ENCODE assay signal across 8 cellular contexts in genomic region chr3:9398715-9399708, GRCh38. TPM values are rescaled to one million over a fixed set of nuclear protein-coding genes. Genes with fewer than 3 reads are reported as not detected.
DNase-seq lines count a peak whose midpoint lies in the region; ATAC-seq, FAIRE-seq and TF ChIP-seq lines count a peak whose summit lies in the region.

No MANE protein-coding gene starts in this region.

- H3K27me3 ChIP-seq in right atrium auricular region (no peaks in the 10 kb centered on the region), GM12878 (replicated peaks in 1 of 2; ENCODE audit: control insufficient read depth in 2 of 2, insufficient read depth in 2 of 2, low read length in 1 of 2) (no peaks in the 10 kb centered on the region), kidney epithelial cell (ENCODE audit: control insufficient read depth, insufficient read depth, low read length) (no peaks in the 10 kb centered on the region)

- H3K79me2 ChIP-seq in GM12878 (ENCODE audit: control insufficient read depth, insufficient read depth, low read length) = peaks cover 91% of the 10 kb centered on the region

- H3K36me3 ChIP-seq in right atrium auricular region (no peaks in the 10 kb centered on the region), GM12878 (ENCODE audit: control insufficient read depth in 2 of 2, insufficient read depth in 2 of 2, low read length in 1 of 2) (peaks cover 0 to 13% of the 10 kb centered on the region in 2 experiments; a peak in 3 of 4 replicates), kidney epithelial cell (ENCODE audit: control insufficient read depth, insufficient read depth, low read length) (no peaks in the 10 kb centered on the region)

- peak overlapping the region; percentile 96 to 99 for H3K27ac ChIP-seq in right atrium auricular region
- peak overlapping the region; percentile 100 for H3K27ac ChIP-seq in GM12878 (ENCODE audit: control insufficient read depth, insufficient read depth)

- H3K9me3 ChIP-seq in right atrium auricular region = no peaks in the 10 kb centered on the region
- H3K9me3 ChIP-seq in GM12878 (replicated peaks; ENCODE audit: control insufficient read depth, insufficient read depth, low read length) = no peaks in the 10 kb centered on the region

- DNase-seq in right atrium auricular region (ENCODE audit: low spot score) (no peak), Right ventricle myocardium superior (no peak), NCI-H82 (lab: John Stamatoyannopoulos, UW) (peak; percentile 47), GM12878 (ENCODE audit: low read depth, low spot score) (no peak), kidney epithelial cell (ENCODE audit: low read depth) (no peak), D721Med (ENCODE audit: insufficient read length, low spot score) (no peak), GM03348 (ENCODE audit: low spot score) (no peak)
- peak; percentile 24 to 43 for DNase-seq in stimulated activated naive CD8-positive, alpha-beta T cell treated with anti-CD3 and anti-CD28 coated beads, Interleukin-15, amount 100 ng/mL, for 72 hours

- peak overlapping the region; percentile 98 to 99 for H3K27ac Mint-ChIP-seq in stimulated activated naive CD8-positive, alpha-beta T cell treated with anti-CD3 and anti-CD28 coated beads, Interleukin-15, amount 100 ng/mL, for 72 hours

- peak overlapping the region; percentile 99 for H3K9ac ChIP-seq in GM12878 (ENCODE audit: control insufficient read depth, insufficient read depth, low read length)

- intact Hi-C loops in Right ventricle myocardium superior (cut with DNase I) = no loop called here
- intact Hi-C loops in GM12878 (cut with micrococcal nuclease; ENCODE audit: unreplicated experiment) = no loop called here

- TF ChIP-seq POLR2A in GM12878 (IDR thresholded peaks at IDR 0.05; ENCODE audit: low read depth, low read length) = no peak; the same call in 1 of the 2 replicates

- WGBS in GM12878 (ENCODE audit: insufficient coverage, insufficient replicate concordance, low lambda C conversion rate, missing lambda C conversion rate) = under 1% methylated on average over 9 of the region's 9 CpGs

- H3K27me3 Mint-ChIP-seq in stimulated activated naive CD8-positive, alpha-beta T cell treated with anti-CD3 and anti-CD28 coated beads, Interleukin-15, amount 100 ng/mL, for 72 hours = no peaks in the 10 kb centered on the region

- SMC1A ChIA-PET in GM12878 (lab: Charles Lee; ENCODE audit: uncharacterized antibody, unreplicated experiment) = interaction anchor here (0.8 to 2.3 kb wide), 11 partner anchors 9 to 328 kb away, joined by 3 to 15 read pairs (median 4); partner anchors contain the start of gene THUMPD3

- H3K4me3 Mint-ChIP-seq in stimulated activated naive CD8-positive, alpha-beta T cell treated with anti-CD3 and anti-CD28 coated beads, Interleukin-15, amount 100 ng/mL, for 72 hours = peak overlapping the region; percentile 86 to 92

- no peaks in the 10 kb centered on the region for H3K9me3 Mint-ChIP-seq in stimulated activated naive CD8-positive, alpha-beta T cell treated with anti-CD3 and anti-CD28 coated beads, Interleukin-15, amount 100 ng/mL, for 72 hours

- in situ Hi-C loops in GM12878 (cut with MboI) = no loop called here

- peak overlapping the region; percentile 70 for H3K4me2 ChIP-seq in GM12878 (ENCODE audit: control insufficient read depth, insufficient read depth)

- no peak for TF ChIP-seq EP300 in GM12878 (IDR thresholded peaks at IDR 0.05; ENCODE audit: borderline replicate concordance in 1 of 2, control insufficient read depth in 1 of 2, low read depth in 2 of 2, low read length in 2 of 2)

- peaks cover 0 to 73% of the 10 kb centered on the region in 2 donors for H3K4me1 ChIP-seq in right atrium auricular region
- peaks cover 5% of the 10 kb centered on the region; the same call in 1 of the 2 replicates for H3K4me1 ChIP-seq in GM12878 (ENCODE audit: control insufficient read depth, insufficient read depth, low read length)

- H3K4me3 ChIP-seq in right atrium auricular region (peak overlapping the region; percentile 90), GM12878 (peak overlapping the region; percentile 99), kidney epithelial cell (ENCODE audit: low read depth, low read length) (peak overlapping the region; percentile 100)

- RAD21 ChIA-PET in GM12878 (lab: Charles Lee; ENCODE audit: unreplicated experiment) = interaction anchor here (0.7 to 2.1 kb wide), 6 partner anchors 11 to 46 kb away, joined by 3 to 5 read pairs (median 4); partner anchors contain the start of gene THUMPD3

- ATAC-seq in Right ventricle myocardium superior (ENCODE audit: poor library complexity) = no peak
- ATAC-seq in GM12878 = peak; percentile 2; the same call in 2 of the 3 replicates
- no peak for ATAC-seq in stimulated activated naive CD8-positive, alpha-beta T cell treated with anti-CD3 and anti-CD28 coated beads, Interleukin-15, amount 100 ng/mL, for 72 hours

- H2AFZ ChIP-seq in GM12878 (ENCODE audit: control insufficient read depth, low read depth, low read length) = no peak overlapping the region

- BruUV-seq in GM12878 (replicated peaks; lab: Mats Ljungman, UMichigan) = TSS peak; percentile 50

- POLR2A ChIA-PET in GM12878 (lab: Charles Lee) = interaction anchor here (0.6 to 2.0 kb wide), 10 partner anchors 9 to 392 kb away, joined by 3 to 13 read pairs (median 5); partner anchors contain the start of gene THUMPD3

- H3K4me1 Mint-ChIP-seq in stimulated activated naive CD8-positive, alpha-beta T cell treated with anti-CD3 and anti-CD28 coated beads, Interleukin-15, amount 100 ng/mL, for 72 hours = peaks cover 56% of the 10 kb centered on the region

- H4K20me1 ChIP-seq in GM12878 (ENCODE audit: control insufficient read depth, insufficient read depth) = no peaks in the 10 kb centered on the region; the same call in 1 of the 2 replicates

- TF ChIP-seq CTCF in right atrium auricular region (IDR thresholded peaks at IDR 0.05) (no peak), GM12878 (IDR thresholded peaks at IDR 0.05 in 2 of 3, conservative IDR thresholded peaks at IDR 0.05 in 1 of 3; ENCODE audit: control insufficient read depth in 2 of 3, extremely low read depth in 1 of 3, insufficient read depth in 1 of 3, low read depth in 3 of 3, low read length in 3 of 3) (no peak), kidney epithelial cell (IDR thresholded peaks at IDR 0.05; ENCODE audit: insufficient read depth, low read length, poor library complexity, severe bottlenecking) (no peak), D721Med (IDR thresholded peaks at IDR 0.05; ENCODE audit: insufficient read depth, missing control alignments) (no peak)

- FAIRE-seq in GM12878 (lab: Jason Lieb, UNC) (no peak), D721Med (lab: Jason Lieb, UNC) (no peak)

- CTCF ChIA-PET in GM12878 (lab: Yijun Ruan, JAX) = interaction anchor here (1.3 to 2.3 kb wide), 5 partner anchors 10 to 46 kb away, joined by 4 to 11 read pairs (median 8); partner anchors contain the start of gene THUMPD3

- TF ChIP-seq RAD21 in GM12878 (IDR thresholded peaks at IDR 0.05; ENCODE audit: insufficient read depth, low read depth, low read length) = no peak

TF ChIP-seq in GM12878, 131 proteins besides CTCF, POLR2A, EP300 and RAD21 (continues in another document):
- TF ChIP-seq RELA (IDR thresholded peaks at IDR 0.05; ENCODE audit: borderline replicate concordance, partially characterized antibody) (peak; percentile 50), MTA3 (IDR thresholded peaks at IDR 0.05; ENCODE audit: borderline replicate concordance, low read length) (peak; percentile 11; the same call in 1 of the 2 replicates)

RNA-seq across cellular contexts. Expression of gene SETD5, which starts 1.6 kb away (rescaled TPM):
- total RNA-seq in right atrium auricular region (10 to 100 TPM; 36.9 to 49.4 TPM), Right ventricle myocardium superior (49.7 TPM), GM12878 (2014; rRNA removed) (44.7 and 53.3 TPM in 2 replicates), GM12878 (2014; rRNA removed; fragmentation: Illumina TruSeq; extraction: Trizol) (60.8 and 61.2 TPM in 2 replicates), GM12878 (2021) (90.1 and 93.5 TPM in 2 replicates), kidney epithelial cell (49.1 and 62.8 TPM in 2 replicates)
- 719 and 759 TPM in 2 replicates for total RNA-seq in GM12878 (2013; cell fraction: nucleolus; rRNA removed)
- 104 TPM for polyA plus RNA-seq in GM12878 (2011; ENCODE audit: low read depth)
- polyA plus RNA-seq in GM12878 (2011; rRNA removed) (73.3 and 94.0 TPM in 2 replicates), GM12878 (2014; fragmentation: Illumina TruSeq; extraction: Trizol) (87.6 and 94.3 TPM in 2 replicates), GM12878 (2014; fragmentation: Nextera tagmentation; extraction: Ambion mirVana) (10 to 100 TPM in 1 of 2 experiments, 1 to 10 TPM in 1; 8.2 to 23.0 TPM), GM12878 (2014; rRNA removed) (55.5 and 57.5 TPM in 2 replicates), GM12878 (2016; fragmentation: Nextera tagmentation; extraction: Ambion mirVana) (10 to 100 TPM; 46.9 to 50.7 TPM)
- 60.0 and 80.8 TPM in 2 replicates for polyA plus RNA-seq in GM12878 (2011; cell fraction: cytosol; rRNA removed)
- 252 and 350 TPM in 2 replicates for polyA plus RNA-seq in GM12878 (2011; cell fraction: nucleus; rRNA removed)
- 66.6 and 69.7 TPM in 2 replicates for polyA plus RNA-seq in GM12878 (2012)
- polyA minus RNA-seq in GM12878 (2011; rRNA and poly(A)+ RNA removed) = 134 and 215 TPM in 2 replicates
- 55.5 and 67.3 TPM in 2 replicates for polyA minus RNA-seq in GM12878 (2011; cell fraction: cytosol; rRNA and poly(A)+ RNA removed)
- polyA minus RNA-seq in GM12878 (2011; cell fraction: nucleus; rRNA and poly(A)+ RNA removed) = 205 and 262 TPM in 2 replicates

RNA-seq across cellular contexts. Expression of gene THUMPD3, which starts 36.2 kb away (rescaled TPM):
- total RNA-seq in right atrium auricular region = 10 to 100 TPM; 28.4 to 30.5 TPM
- 52.9 TPM for total RNA-seq in Right ventricle myocardium superior
- 43.7 and 50.7 TPM in 2 replicates for total RNA-seq in GM12878 (2013; cell fraction: nucleolus; rRNA removed)
- total RNA-seq in GM12878 (2014; rRNA removed) = 28.7 and 42.3 TPM in 2 replicates
- total RNA-seq in GM12878 (2014; rRNA removed; fragmentation: Illumina TruSeq; extraction: Trizol) = 46.7 and 47.4 TPM in 2 replicates
- 39.3 and 46.1 TPM in 2 replicates for total RNA-seq in GM12878 (2021)
- 38.5 TPM for polyA plus RNA-seq in GM12878 (2011; ENCODE audit: low read depth)
- polyA plus RNA-seq in GM12878 (2011; rRNA removed) = 44.5 and 57.5 TPM in 2 replicates
- polyA plus RNA-seq in GM12878 (2011; cell fraction: cytosol; rRNA removed) = 25.4 and 33.5 TPM in 2 replicates
- 18.2 and 19.4 TPM in 2 replicates for polyA plus RNA-seq in GM12878 (2011; cell fraction: nucleus; rRNA removed)
- polyA plus RNA-seq in GM12878 (2012) = 32.8 and 44.6 TPM in 2 replicates
- 43.8 and 54.9 TPM in 2 replicates for polyA plus RNA-seq in GM12878 (2014; fragmentation: Illumina TruSeq; extraction: Trizol)
- 10 to 100 TPM; 29.2 to 32.1 TPM for polyA plus RNA-seq in GM12878 (2014; fragmentation: Nextera tagmentation; extraction: Ambion mirVana)
- polyA plus RNA-seq in GM12878 (2014; rRNA removed) = 25.4 and 31.7 TPM in 2 replicates
- polyA plus RNA-seq in GM12878 (2016; fragmentation: Nextera tagmentation; extraction: Ambion mirVana) = 10 to 100 TPM; 39.8 to 44.2 TPM
- polyA minus RNA-seq in GM12878 (2011; rRNA and poly(A)+ RNA removed) = 68.4 and 126 TPM in 2 replicates
- 21.2 and 24.5 TPM in 2 replicates for polyA minus RNA-seq in GM12878 (2011; cell fraction: cytosol; rRNA and poly(A)+ RNA removed)
- polyA minus RNA-seq in GM12878 (2011; cell fraction: nucleus; rRNA and poly(A)+ RNA removed) = 16.2 and 30.7 TPM in 2 replicates
- total RNA-seq in kidney epithelial cell = 30.9 and 33.2 TPM in 2 replicates

Comparison
In these comparisons a context has a peak if more than half of its experiments do, and no peak if none do; other contexts are left out.
1. DNase-seq: peak in NCI-H82 (single experiment) and stimulated activated naive CD8-positive, alpha-beta T cell treated with anti-CD3 and anti-CD28 coated beads, Interleukin-15, amount 100 ng/mL, for 72 hours (2 of 2); none in right atrium auricular region (single experiment), Right ventricle myocardium superior (single experiment), GM12878 (single experiment), kidney epithelial cell (single experiment), D721Med (single experiment) and GM03348 (single experiment).
2. Peak in every context shown above with its lines, with median percentiles within 50 percentile points of each other: H3K4me3 ChIP-seq.